7 cellular contexts compared by ENCODE assay signal in the genomic region with DNA sequence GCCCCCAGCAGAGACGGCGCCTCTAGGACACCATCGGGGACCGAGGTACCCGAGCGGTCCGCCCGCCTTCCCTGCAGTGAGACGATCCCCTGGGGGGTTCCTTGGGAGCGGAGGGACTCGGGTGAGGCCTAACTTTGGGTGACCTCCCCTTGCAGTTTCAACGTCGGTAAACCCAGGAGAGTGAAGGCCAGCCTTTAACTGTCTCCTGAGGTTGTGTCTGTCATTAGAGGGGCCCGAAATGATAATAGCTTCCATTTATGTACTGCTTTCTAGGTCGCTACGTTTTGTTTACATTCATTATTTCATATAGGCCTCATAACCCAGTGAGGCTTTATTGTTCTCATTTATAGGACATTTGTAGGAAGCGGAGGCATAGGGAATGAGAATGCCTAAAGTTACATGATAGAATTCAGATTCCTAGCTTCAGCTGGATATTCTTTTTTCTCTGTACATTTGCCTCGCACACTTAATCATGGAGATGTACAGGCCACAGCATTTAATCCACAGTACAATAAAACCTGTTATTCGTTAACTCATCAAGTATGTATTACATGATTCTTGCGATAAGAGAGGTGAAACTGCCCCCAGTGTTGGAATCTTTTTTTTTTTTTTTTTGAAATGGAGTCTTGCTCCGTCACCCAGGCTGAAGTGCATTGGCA. TPM values are rescaled to one million over a fixed set of nuclear protein-coding genes. Genes with fewer than 3 reads are reported as not detected.
DNase-seq lines count a peak whose midpoint lies in the region; ATAC-seq, FAIRE-seq and TF ChIP-seq lines count a peak whose summit lies in the region.

No MANE protein-coding gene starts in this region.

- H3K9me3 Mint-ChIP-seq in activated naive CD8-positive, alpha-beta T cell treated with anti-CD3 and anti-CD28 coated beads, Interleukin-2, amount 50 U/mL, for 24 hours, result no peaks in the 10 kb centered on the region
- H3K9me3 Mint-ChIP-seq in immature natural killer cell, result no peaks in the 10 kb centered on the region
- no peaks in the 10 kb centered on the region for H3K9me3 Mint-ChIP-seq in stimulated activated memory B cell treated with anti-CD40 and anti-IgM and Interleukin-4, amounts not matched to agents 10 μg/mL and 1 μg/mL and 100 μg/mL, for 72 hours

- H3K4me1 Mint-ChIP-seq in activated naive CD8-positive, alpha-beta T cell treated with anti-CD3 and anti-CD28 coated beads, Interleukin-2, amount 50 U/mL, for 24 hours, result peaks cover 26% of the 10 kb centered on the region
- peaks cover 22 to 23% of the 10 kb centered on the region in 2 donors for H3K4me1 Mint-ChIP-seq in immature natural killer cell
- H3K4me1 Mint-ChIP-seq in stimulated activated memory B cell treated with anti-CD40 and anti-IgM and Interleukin-4, amounts not matched to agents 10 μg/mL and 1 μg/mL and 100 μg/mL, for 72 hours, result peaks cover 38% of the 10 kb centered on the region

- peak overlapping the region; percentile 83 for H3K4me3 Mint-ChIP-seq in activated naive CD8-positive, alpha-beta T cell treated with anti-CD3 and anti-CD28 coated beads, Interleukin-2, amount 50 U/mL, for 24 hours
- peak overlapping the region; percentile 86 to 90 (median 88) for H3K4me3 Mint-ChIP-seq in immature natural killer cell
- peak overlapping the region; percentile 91 for H3K4me3 Mint-ChIP-seq in stimulated activated memory B cell treated with anti-CD40 and anti-IgM and Interleukin-4, amounts not matched to agents 10 μg/mL and 1 μg/mL and 100 μg/mL, for 72 hours

- no peak for TF ChIP-seq CTCF in LNCaP clone FGC (IDR thresholded peaks at IDR 0.05; ENCODE audit: control insufficient read depth, extremely low read depth, insufficient read depth)

- peak overlapping the region; percentile 73 for H3K27ac Mint-ChIP-seq in activated naive CD8-positive, alpha-beta T cell treated with anti-CD3 and anti-CD28 coated beads, Interleukin-2, amount 50 U/mL, for 24 hours
- peak overlapping the region; percentile 84 to 91 (median 90) for H3K27ac Mint-ChIP-seq in immature natural killer cell
- peak overlapping the region; percentile 90 for H3K27ac Mint-ChIP-seq in stimulated activated memory B cell treated with anti-CD40 and anti-IgM and Interleukin-4, amounts not matched to agents 10 μg/mL and 1 μg/mL and 100 μg/mL, for 72 hours

- peak; percentile 56 for FAIRE-seq in GM18507 (lab: Jason Lieb, UNC)

- peaks cover 20% of the 10 kb centered on the region for H3K36me3 Mint-ChIP-seq in activated naive CD8-positive, alpha-beta T cell treated with anti-CD3 and anti-CD28 coated beads, Interleukin-2, amount 50 U/mL, for 24 hours (ENCODE audit: low read depth)
- peaks cover 0 to 17% (median 6%) of the 10 kb centered on the region in 3 donors for H3K36me3 Mint-ChIP-seq in immature natural killer cell
- peaks cover 42% of the 10 kb centered on the region for H3K36me3 Mint-ChIP-seq in stimulated activated memory B cell treated with anti-CD40 and anti-IgM and Interleukin-4, amounts not matched to agents 10 μg/mL and 1 μg/mL and 100 μg/mL, for 72 hours

- peak overlapping the region; percentile 95 for H3K4me3 ChIP-seq in LNCaP clone FGC (ENCODE audit: low read depth, low read length)

- no peaks in the 10 kb centered on the region for H3K27me3 Mint-ChIP-seq in activated naive CD8-positive, alpha-beta T cell treated with anti-CD3 and anti-CD28 coated beads, Interleukin-2, amount 50 U/mL, for 24 hours
- H3K27me3 Mint-ChIP-seq in immature natural killer cell (ENCODE audit: low read depth in 3 of 3), result peaks cover 0 to 6% (median 0%) of the 10 kb centered on the region in 3 donors
- H3K27me3 Mint-ChIP-seq in stimulated activated memory B cell treated with anti-CD40 and anti-IgM and Interleukin-4, amounts not matched to agents 10 μg/mL and 1 μg/mL and 100 μg/mL, for 72 hours, result no peaks in the 10 kb centered on the region

- DNase-seq in GM18507 (ENCODE audit: extremely low spot score, insufficient read length, low read depth) (no peak), LNCaP clone FGC (ENCODE audit: low read depth) (no peak), immature natural killer cell (no peak)
- DNase-seq in activated naive CD8-positive, alpha-beta T cell treated with anti-CD3 and anti-CD28 coated beads, Interleukin-2, amount 50 U/mL, for 24 hours, result no peak

- ATAC-seq in activated naive CD8-positive, alpha-beta T cell treated with anti-CD3 and anti-CD28 coated beads, Interleukin-2, amount 50 U/mL, for 24 hours, result no peak
- ATAC-seq in stimulated activated memory B cell treated with anti-CD40 and anti-IgM and Interleukin-4, amounts not matched to agents 10 μg/mL and 1 μg/mL and 100 μg/mL, for 72 hours, result no peak
- no peak for ATAC-seq in HG02588 (IDR thresholded peaks at IDR 0.05; ENCODE audit: unreplicated experiment)
- ATAC-seq in GM21390 (IDR thresholded peaks at IDR 0.05; ENCODE audit: unreplicated experiment), result no peak

RNA-seq across cellular contexts. Expression of gene C6orf136, which starts 1.0 kb away (rescaled TPM):
- 10 to 100 TPM in 1 of 3 donors, 1 to 10 TPM in 2; 4.3 to 16.5 (median 9.8) TPM for polyA plus RNA-seq in immature natural killer cell

RNA-seq across cellular contexts. Expression of gene ATAT1, which starts 21.3 kb away (rescaled TPM):
- 1 to 10 TPM in 1 of 3 donors, under 1 TPM in 1, not detected in 1; 0.43 to 3.1 TPM for polyA plus RNA-seq in immature natural killer cell

RNA-seq across cellular contexts. Expression of gene DHX16, which starts 24.9 kb away (rescaled TPM):
- 10 to 100 TPM; 13.6 to 33.9 (median 14.4) TPM for polyA plus RNA-seq in immature natural killer cell

RNA-seq across cellular contexts. Expression of gene MRPS18B, which starts 30.3 kb away (rescaled TPM):
- polyA plus RNA-seq in immature natural killer cell, result 100 to 1,000 TPM in 2 of 3 donors, 10 to 100 TPM in 1; 86.6 to 114 (median 102) TPM

RNA-seq across cellular contexts. Expression of gene PPP1R10, which starts 30.9 kb away (rescaled TPM):
- 10 to 100 TPM in 2 of 3 donors, 1 to 10 TPM in 1; 5.5 to 30.0 (median 12.9) TPM for polyA plus RNA-seq in immature natural killer cell
